32 cellular contexts compared by ENCODE assay signal in the genomic region with DNA sequence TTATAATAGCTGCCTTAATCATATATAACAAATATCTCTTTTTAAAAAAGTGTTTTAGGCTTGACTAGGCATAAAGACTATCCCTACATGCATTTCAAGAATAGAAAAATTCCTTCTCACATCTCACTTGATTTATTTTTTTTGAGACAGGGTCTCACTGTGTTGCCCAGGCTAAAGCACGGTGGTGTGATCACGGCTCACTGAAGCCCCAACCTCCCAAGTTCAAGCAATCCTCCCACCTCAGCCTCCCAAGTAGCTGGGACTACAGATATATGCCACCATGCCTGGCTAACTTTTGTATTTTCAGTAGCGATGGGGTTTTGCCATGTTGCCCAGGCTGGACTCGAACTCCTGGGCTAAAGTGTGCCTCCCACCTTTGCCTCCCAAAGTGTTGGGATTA.
"Had no signal": no experiment of that assay in that cellular context is flagged by ENCODE, and none has a peak within 500 bp of the region (broad histone marks: within the 10 kb centered on the region; RNA-seq: fewer than 3 reads in every experiment).

No MANE protein-coding gene starts in this region.

- H3K36me3 Mint-ChIP-seq: naive B cell had no signal

- H3K4me1 ChIP-seq: parathyroid adenoma, psoas muscle, spleen, stomach, thyroid gland, tibial nerve, upper lobe of left lung, vagina had no signal

- H3K27ac ChIP-seq: neutrophil, ovary, parathyroid adenoma, psoas muscle, skin epidermis, spleen, stomach, thoracic aorta, thyroid gland, tibial nerve, upper lobe of left lung, vagina had no signal

- H3K79me2 ChIP-seq: parathyroid adenoma had no signal

- H3K9me3 Mint-ChIP-seq: naive B cell; naive thymus-derived CD8-positive, alpha-beta T cell; natural killer cell treated with Interleukin-12 subunit alpha and Interleukin-12 subunit beta and Interleukin-15 and Interleukin-18, amount 100 ng/mL, for 72 hours; stimulated activated memory B cell treated with anti-CD40 and anti-IgM and Interleukin-4, amounts not matched to agents 10 μg/mL and 1 μg/mL and 100 μg/mL, for 72 hours; stimulated activated naive CD8-positive, alpha-beta T cell treated with anti-CD3 and anti-CD28 coated beads, Interleukin-15, Interleukin-2, amounts not matched to agents 100 ng/mL and 50 ng/mL, for 24 hours had no signal

- H3K9me3 ChIP-seq: neutrophil, ovary, psoas muscle, spleen, stomach, thoracic aorta, thyroid gland, tibial nerve, upper lobe of left lung, vagina had no signal

- H2AFZ ChIP-seq: parathyroid adenoma had no signal

- H3K27me3 Mint-ChIP-seq: naive B cell; naive thymus-derived CD8-positive, alpha-beta T cell; natural killer cell treated with Interleukin-12 subunit alpha and Interleukin-12 subunit beta and Interleukin-15 and Interleukin-18, amount 100 ng/mL, for 72 hours; progenitor cell of endocrine pancreas; stimulated activated memory B cell treated with anti-CD40 and anti-IgM and Interleukin-4, amounts not matched to agents 10 μg/mL and 1 μg/mL and 100 μg/mL, for 72 hours; stimulated activated naive CD8-positive, alpha-beta T cell treated with anti-CD3 and anti-CD28 coated beads, Interleukin-15, Interleukin-2, amounts not matched to agents 100 ng/mL and 50 ng/mL, for 24 hours had no signal

- H3K4me1 Mint-ChIP-seq: nephron progenitor cell, neural crest cell had no signal

- H3K4me2 ChIP-seq: smooth muscle cell had no signal

- H3K9ac ChIP-seq: parathyroid adenoma had no signal

- DNase-seq: naive B cell; naive thymus-derived CD8-positive, alpha-beta T cell; nephron progenitor cell; nucleus accumbens; ovary; posterior cingulate gyrus; psoas muscle; right cardiac atrium; spleen; stimulated activated CD4-positive, alpha-beta T cell treated with anti-CD3 and anti-CD28 coated beads, Interleukin-12 subunit alpha, Interleukin-12 subunit beta, amount 100 ng/mL, for 4 hours; stimulated activated CD4-positive, alpha-beta T cell treated with anti-CD3 and anti-CD28 coated beads, Interleukin-1b, Interleukin-23, amount 100 ng/mL, for 48 hours; stimulated activated CD4-positive, alpha-beta T cell treated with anti-CD3 and anti-CD28 coated beads, Interleukin-4, amount 100 ng/mL, for 1 hour; stimulated activated CD4-positive, alpha-beta T cell treated with anti-CD3 and anti-CD28 coated beads, Interleukin-4, amount 100 ng/mL, for 4 hours; stimulated activated CD8-positive, alpha-beta memory T cell treated with anti-CD3 and anti-CD28 coated beads, Interleukin-4, amount 100 ng/mL, for 48 hours; stimulated activated naive CD4-positive, alpha-beta T cell treated with Interleukin-2 at 50 U/mL for 16 hours; stomach; thyroid gland; trophoblast cell; upper lobe of left lung had no signal

- ATAC-seq: naive thymus-derived CD8-positive, alpha-beta T cell; natural killer cell treated with Interleukin-12 subunit alpha and Interleukin-12 subunit beta and Interleukin-15 and Interleukin-18, amount 100 ng/mL, for 72 hours; psoas muscle; right cardiac atrium; sciatic nerve; stimulated activated memory B cell treated with anti-CD40 and anti-IgM and Interleukin-4, amounts not matched to agents 10 μg/mL and 1 μg/mL and 100 μg/mL, for 72 hours had no signal

- H3K27me3 ChIP-seq: neutrophil, ovary, spleen, stomach, thyroid gland, tibial nerve, upper lobe of left lung, vagina had no signal

- H3K36me3 ChIP-seq: ovary, thoracic aorta, thyroid gland, upper lobe of left lung had no signal

- H3K4me3 Mint-ChIP-seq: naive B cell; naive thymus-derived CD8-positive, alpha-beta T cell; natural killer cell treated with Interleukin-12 subunit alpha and Interleukin-12 subunit beta and Interleukin-15 and Interleukin-18, amount 100 ng/mL, for 72 hours; nephron progenitor cell; neural crest cell; stimulated activated memory B cell treated with anti-CD40 and anti-IgM and Interleukin-4, amounts not matched to agents 10 μg/mL and 1 μg/mL and 100 μg/mL, for 72 hours; stimulated activated naive CD8-positive, alpha-beta T cell treated with anti-CD3 and anti-CD28 coated beads, Interleukin-15, Interleukin-2, amounts not matched to agents 100 ng/mL and 50 ng/mL, for 24 hours had no signal

- H3K27ac Mint-ChIP-seq: naive B cell; naive thymus-derived CD8-positive, alpha-beta T cell; natural killer cell treated with Interleukin-12 subunit alpha and Interleukin-12 subunit beta and Interleukin-15 and Interleukin-18, amount 100 ng/mL, for 72 hours; nephron progenitor cell; progenitor cell of endocrine pancreas; stimulated activated memory B cell treated with anti-CD40 and anti-IgM and Interleukin-4, amounts not matched to agents 10 μg/mL and 1 μg/mL and 100 μg/mL, for 72 hours; stimulated activated naive CD8-positive, alpha-beta T cell treated with anti-CD3 and anti-CD28 coated beads, Interleukin-15, Interleukin-2, amounts not matched to agents 100 ng/mL and 50 ng/mL, for 24 hours had no signal

- H3K4me3 ChIP-seq: ovary, psoas muscle, skin epidermis, smooth muscle cell, spleen, stomach, thoracic aorta, thyroid gland, tibial nerve, upper lobe of left lung, vagina had no signal
